ENCODE assay signal across 28 cellular contexts in the genomic region with DNA sequence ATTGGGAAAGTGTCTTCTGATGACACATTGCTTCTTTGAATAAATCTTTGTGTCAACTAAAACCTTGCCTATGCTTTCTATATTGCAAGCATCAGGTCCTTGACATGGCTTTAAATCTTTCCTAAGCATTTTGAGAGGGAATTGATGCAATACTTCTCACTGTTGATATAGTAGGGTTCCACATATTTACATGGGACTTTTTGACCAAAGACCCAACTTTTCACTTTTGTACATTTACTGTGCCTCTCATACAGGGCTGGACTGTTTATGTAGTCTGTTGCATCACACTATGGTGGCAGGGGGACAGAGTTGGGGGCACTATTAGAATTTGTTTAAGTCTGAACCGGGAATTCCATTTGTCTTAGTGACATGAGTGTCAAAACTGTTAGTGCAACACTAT.
"Had no signal": no experiment of that assay in that cellular context is flagged by ENCODE, and none has a peak within 500 bp of the region (broad histone marks: within the 10 kb centered on the region; RNA-seq: fewer than 3 reads in every experiment).

No MANE protein-coding gene starts in this region.

- H3K4me1 ChIP-seq: colonic mucosa, esophagus squamous epithelium, foreskin keratinocyte, gastrocnemius medialis, gastroesophageal sphincter, heart left ventricle, heart right ventricle had no signal

- DNase-seq: colonic mucosa; cortex of kidney; dermis blood vessel endothelial cell; dorsolateral prefrontal cortex; effector CD4-positive, alpha-beta T cell; effector CD8-positive, alpha-beta T cell; effector memory CD4-positive, alpha-beta T cell; effector memory CD8-positive, alpha-beta T cell; endodermal cell; erythroblast; esophagus squamous epithelium; foreskin fibroblast; foreskin keratinocyte; foreskin melanocyte; gastrocnemius medialis; glutamatergic neuron; head of caudate nucleus; heart left ventricle; heart right ventricle had no signal

- H3K36me3 ChIP-seq: colonic mucosa, esophagus muscularis mucosa, gastrocnemius medialis, gastroesophageal sphincter, heart left ventricle, heart right ventricle had no signal

- H3K4me3 ChIP-seq: colonic mucosa, coronary artery, dorsolateral prefrontal cortex, esophagus muscularis mucosa, esophagus squamous epithelium, gastrocnemius medialis, gastroesophageal sphincter, heart left ventricle, heart right ventricle had no signal

- H3K9me3 ChIP-seq: colonic mucosa, gastrocnemius medialis had no signal

- ATAC-seq: effector memory CD8-positive, alpha-beta T cell; esophagus mucosa; foreskin keratinocyte; gastrocnemius medialis; gastroesophageal sphincter; heart left ventricle; heart right ventricle had no signal

- FAIRE-seq: colon, endometrium, endothelial cell of umbilical vein, frontal cortex had no signal

- H3K27me3 ChIP-seq: colonic mucosa, dorsolateral prefrontal cortex, esophagus muscularis mucosa, esophagus squamous epithelium, foreskin keratinocyte, gastrocnemius medialis, gastroesophageal sphincter, heart left ventricle, heart right ventricle had no signal

- H3K27ac ChIP-seq: colonic mucosa, coronary artery, dorsolateral prefrontal cortex, epithelial cell of prostate, esophagus muscularis mucosa, esophagus squamous epithelium, foreskin keratinocyte, gastrocnemius medialis, gastroesophageal sphincter, heart left ventricle, heart right ventricle had no signal
